In genomic region chr20:24339179-24339578, GRCh38 we compare ENCODE assay signal across 17 cellular contexts.
"Had no signal": no experiment of that assay in that cellular context is flagged by ENCODE, and none has a peak within 500 bp of the region (broad histone marks: within the 10 kb centered on the region; RNA-seq: fewer than 3 reads in every experiment).

No MANE protein-coding gene starts in this region.

- H3K9me3 ChIP-seq: adrenal gland, body of pancreas, colonic mucosa, esophagus squamous epithelium, ovary had no signal

- ATAC-seq: body of pancreas, left cardiac atrium, T-cell had no signal

- H3K4me1 ChIP-seq: adrenal gland, body of pancreas, colonic mucosa, esophagus squamous epithelium had no signal

- H3K27ac ChIP-seq: adrenal gland, body of pancreas, colonic mucosa, esophagus squamous epithelium, ovary, VCaP had no signal

- H3K36me3 ChIP-seq: adrenal gland, colonic mucosa, esophagus squamous epithelium, ovary had no signal

- DNase-seq: activated CD4-positive, alpha-beta T cell treated with anti-CD3 and anti-CD28 coated beads for 1 hour; activated CD4-positive, alpha-beta T cell treated with anti-CD3 and anti-CD28 coated beads, Interleukin-2, amount 50 U/mL, for 48 hours; activated naive CD4-positive, alpha-beta T cell treated with anti-CD3 and anti-CD28 coated beads, Interleukin-2, amount 10 ng/mL, durations not matched to agents 7 days and 5 days; activated T-cell treated with anti-CD3 and anti-CD28 coated beads, Interleukin-2, amount 50 U/mL, for 1 hour; adrenal gland; body of pancreas; central memory CD4-positive, alpha-beta T cell; colonic mucosa; esophagus squamous epithelium; glutamatergic neuron; immature natural killer cell; left cardiac atrium; naive B cell; ovary; stimulated activated CD4-positive, alpha-beta T cell treated with anti-CD3 and anti-CD28 coated beads, Interleukin-12 subunit alpha, Interleukin-12 subunit beta, amount 100 ng/mL, for 4 hours; T-cell had no signal

- H3K4me3 ChIP-seq: adrenal gland, body of pancreas, colonic mucosa, esophagus squamous epithelium, ovary had no signal

- H3K27me3 ChIP-seq: adrenal gland, body of pancreas, colonic mucosa, esophagus squamous epithelium, ovary had no signal
